ENCODE assay signal across 27 cellular contexts in genomic region chr1:158989424-158989823, GRCh38. TPM values are rescaled to one million over a fixed set of nuclear protein-coding genes. Genes with fewer than 3 reads are reported as not detected.
DNase-seq lines count a peak whose midpoint lies in the region; ATAC-seq and TF ChIP-seq lines count a peak whose summit lies in the region.
"Had no signal": no experiment of that assay in that cellular context is flagged by ENCODE, and none has a peak within 500 bp of the region (broad histone marks: within the 10 kb centered on the region; RNA-seq: fewer than 3 reads in every experiment).

No MANE protein-coding gene starts in this region.

- H3K4me1 ChIP-seq in right atrium auricular region = no peaks in the 10 kb centered on the region
- no peaks in the 10 kb centered on the region for H3K4me1 ChIP-seq in thyroid gland
- H3K4me1 ChIP-seq: Caco-2 had no signal

- no peaks in the 10 kb centered on the region for H3K27me3 ChIP-seq in right atrium auricular region
- no peaks in the 10 kb centered on the region for H3K27me3 ChIP-seq in thyroid gland

- TF ChIP-seq CTCF in right atrium auricular region (IDR thresholded peaks at IDR 0.05) = no peak
- TF ChIP-seq CTCF in thyroid gland (IDR thresholded peaks at IDR 0.05) = no peak

- H3K27ac ChIP-seq in right atrium auricular region (no peak overlapping the region), thyroid gland (no peak overlapping the region)
- H3K27ac ChIP-seq: SK-N-MC had no signal

- H3K36me3 ChIP-seq in right atrium auricular region = no peaks in the 10 kb centered on the region
- H3K36me3 ChIP-seq in thyroid gland = no peaks in the 10 kb centered on the region

- H3K4me3 ChIP-seq in right atrium auricular region (no peak overlapping the region), thyroid gland (replicated peaks in 1 of 3) (no peak overlapping the region)
- H3K4me3 ChIP-seq: SK-N-MC had no signal

- intact Hi-C loops in sciatic nerve (cut with DNase I) = no loop called here
- intact Hi-C loops in thyroid gland (cut with DNase I) = no loop called here

- TF ChIP-seq POLR2A in thyroid gland (IDR thresholded peaks at IDR 0.05) = no peak

- 60 to 69% methylated on average over 1 of the region's 1 CpG for WGBS in thyroid gland, 2 donors

- H3K9me3 ChIP-seq in right atrium auricular region (peaks cover 0 to 3% of the 10 kb centered on the region in 2 donors), thyroid gland (no peaks in the 10 kb centered on the region)
- H3K9me3 ChIP-seq: Caco-2 had no signal

- DNase-seq in RPMI7951 (ENCODE audit: low read depth) = peak; percentile 37
- peak; percentile 98 for DNase-seq in foreskin melanocyte
- no peak for DNase-seq in sciatic nerve (ENCODE audit: low spot score)
- DNase-seq in right atrium auricular region (ENCODE audit: low spot score) = no peak
- DNase-seq in thyroid gland = no peak
- DNase-seq: C1 segment of cervical spinal cord; Caco-2; CD4-positive, alpha-beta memory T cell; DMS79; EL; GDM1; HCEC 1CT; IMR-90; KG1; NCI-H1048; NCI-H1417; NCI-H1694; NCI-H2029 treated with DMSO at 0.1 percent for 48 hours; NCI-H446 treated with DMSO at 0.1 percent for 48 hours; NCI-H526; NCI-H82; SHP77 treated with DMSO at 0.1 percent for 48 hours had no signal

- ATAC-seq in GM19025 (IDR thresholded peaks at IDR 0.05; ENCODE audit: low read depth, unreplicated experiment) = peak; percentile 49
- ATAC-seq in sciatic nerve = peak; percentile 64
- ATAC-seq in HG02798 (IDR thresholded peaks at IDR 0.05; ENCODE audit: poor library complexity, unreplicated experiment) = no peak

RNA-seq across cellular contexts. Expression of gene IFI16, which starts 20.3 kb away (rescaled TPM):
- total RNA-seq in RPMI7951 (2014; rRNA removed; shearing (Covaris generic)) = 40.9 and 55.9 TPM in 2 replicates
- total RNA-seq in sciatic nerve = 160 TPM
- total RNA-seq in right atrium auricular region = 10 to 100 TPM; 31.1 to 41.2 TPM
- total RNA-seq in thyroid gland = 100 to 1,000 TPM in 1 of 4 donors, 10 to 100 TPM in 3; 29.8 to 110 (median 49.5) TPM
- total RNA-seq: Caco-2 had no signal

RNA-seq across cellular contexts. Expression of gene PYHIN1, which starts 58.1 kb away (rescaled TPM):
- total RNA-seq in RPMI7951 (2014; rRNA removed; shearing (Covaris generic)) = not detected in 2 replicates
- total RNA-seq in sciatic nerve = 7.8 TPM
- under 1 TPM in 1 of 2 donors, not detected in 1; 0.63 TPM for total RNA-seq in right atrium auricular region
- 1 to 10 TPM in 3 of 4 donors, under 1 TPM in 1; 0.78 to 2.6 (median 1.8) TPM for total RNA-seq in thyroid gland
- total RNA-seq: A673, Caco-2, H1, IMR-90 had no signal

Comparison
In these comparisons a context has a peak if more than half of its experiments do, and no peak if none do; other contexts are left out.
1. DNase-seq: peak in RPMI7951 (single experiment) and foreskin melanocyte (single experiment); none in sciatic nerve (single experiment), right atrium auricular region (single experiment) and thyroid gland (0 of 2).